Comparison of ENCODE assay signal across 1 cellular context in the genomic region with DNA sequence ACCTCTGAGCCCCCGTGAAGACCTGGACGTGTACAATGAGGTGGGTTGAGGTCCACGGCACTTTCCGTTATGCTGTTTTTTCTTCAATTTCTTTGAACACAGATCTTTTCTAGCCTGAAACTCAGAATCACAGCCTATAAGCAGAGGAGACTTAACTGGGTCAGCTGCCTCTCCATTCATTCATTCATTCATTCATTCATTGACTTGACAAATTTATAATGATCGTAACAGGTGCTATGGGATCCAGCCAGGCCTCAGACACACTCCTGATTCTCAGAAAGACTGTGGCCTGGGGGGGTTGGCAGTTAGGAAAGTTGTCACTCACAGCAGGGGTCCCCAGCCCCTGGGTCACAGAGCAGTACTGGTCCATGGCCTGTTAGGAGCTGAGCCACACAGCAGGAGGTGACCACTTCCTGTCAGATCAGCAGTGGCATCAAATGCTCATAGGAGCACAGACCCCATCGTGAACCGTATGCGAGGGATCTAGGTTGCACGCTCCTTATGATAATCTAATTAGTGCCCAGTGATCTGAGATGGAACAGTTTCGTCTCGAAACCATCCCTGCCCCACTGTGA.
TF ChIP-seq lines count a peak whose summit lies in the region.

No MANE protein-coding gene starts in this region.

TF ChIP-seq in endothelial cell of umbilical vein, 7 proteins besides CTCF, POLR2A, EP300 and RAD21:
- no peak for TF ChIP-seq GATA2 (IDR thresholded peaks at IDR 0.05; ENCODE audit: insufficient read depth, insufficient read length, low read depth, low read length)
- no peak for TF ChIP-seq JUN (IDR thresholded peaks at IDR 0.05; ENCODE audit: borderline replicate concordance, insufficient read depth, insufficient read length, low read depth)
- TF ChIP-seq EZH2 (IDR thresholded peaks at IDR 0.05; ENCODE audit: borderline replicate concordance, low read depth, low read length, severe bottlenecking), result no peak
- TF ChIP-seq MYC (IDR thresholded peaks at IDR 0.05; ENCODE audit: low read depth, low read length), result no peak
- TF ChIP-seq FOS (IDR thresholded peaks at IDR 0.05; ENCODE audit: borderline replicate concordance, insufficient read depth, low read length), result no peak
- no peak for TF ChIP-seq POLR2AphosphoS5 (IDR thresholded peaks at IDR 0.05; ENCODE audit: insufficient read depth, low read depth, low read length)
- TF ChIP-seq, protein P1, sequence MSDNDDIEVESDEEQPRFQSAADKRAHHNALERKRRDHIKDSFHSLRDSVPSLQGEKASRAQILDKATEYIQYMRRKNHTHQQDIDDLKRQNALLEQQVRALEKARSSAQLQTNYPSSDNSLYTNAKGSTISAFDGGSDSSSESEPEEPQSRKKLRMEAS (IDR thresholded peaks at IDR 0.05; ENCODE audit: insufficient read depth, insufficient read length), result no peak
